ENCODE assay signal across 8 cellular contexts in the genomic region with DNA sequence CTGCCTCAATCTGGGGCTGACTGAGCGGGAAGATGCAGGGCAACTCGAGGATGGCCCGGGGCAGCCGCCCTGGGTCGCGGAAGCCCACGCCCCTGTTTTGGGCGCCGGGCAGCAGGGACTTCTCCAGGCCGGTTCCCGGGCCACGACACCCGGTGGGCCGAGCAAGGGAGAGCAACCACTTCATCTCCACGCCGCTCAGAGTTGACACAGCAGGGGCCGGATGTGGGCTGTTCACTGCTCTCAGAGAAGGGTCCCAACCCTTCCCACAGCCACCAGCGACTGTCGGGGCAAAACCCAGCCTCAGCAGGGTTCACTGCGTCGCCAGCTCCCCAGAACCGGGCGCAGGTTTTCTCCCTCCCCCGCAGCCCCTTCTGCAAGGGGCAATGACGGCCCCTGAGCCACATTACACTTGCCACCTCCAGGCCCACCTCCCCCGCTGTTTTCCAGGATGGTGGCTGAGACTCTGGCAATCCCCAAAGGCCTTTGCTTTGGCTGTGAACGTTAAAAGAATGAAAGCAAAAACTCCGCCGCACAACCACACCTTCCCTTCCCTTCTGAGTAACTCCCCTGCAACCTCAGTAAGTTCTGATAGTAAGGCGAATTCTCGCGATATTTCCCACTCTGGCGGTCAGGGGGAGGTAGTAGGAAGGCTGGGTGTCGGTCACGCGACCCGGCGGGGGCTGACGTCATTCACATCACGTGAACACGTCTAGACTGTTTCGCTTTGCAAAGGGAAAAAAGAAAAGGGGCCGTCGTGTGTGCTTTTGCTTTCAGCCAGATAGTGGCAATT. TPM values are rescaled to one million over a fixed set of nuclear protein-coding genes. Genes with fewer than 3 reads are reported as not detected.
DNase-seq lines count a peak whose midpoint lies in the region; ATAC-seq and TF ChIP-seq lines count a peak whose summit lies in the region.

No MANE protein-coding gene starts in this region.

- no peaks in the 10 kb centered on the region for H3K9me3 ChIP-seq in vagina

- H3K4me1 ChIP-seq in vagina, result peaks cover 16% of the 10 kb centered on the region

- intact Hi-C loops in vagina (cut with DNase I), result loop anchor here (5.0 to 10.0 kb wide), 4 partner anchors 75 to 467 kb away; no protein-coding TSS in a partner anchor

- H3K27ac ChIP-seq in vagina, result peak overlapping the region; percentile 99

- H3K36me3 ChIP-seq in vagina, result no peaks in the 10 kb centered on the region

- TF ChIP-seq CTCF in vagina (IDR thresholded peaks at IDR 0.05), result peak in 2 of 3 experiments; percentile 4 to 10

- ATAC-seq in GM18505 (IDR thresholded peaks at IDR 0.05; ENCODE audit: unreplicated experiment) (peak; percentile 58), HG02970 (IDR thresholded peaks at IDR 0.05; ENCODE audit: low FRiP score, unreplicated experiment) (peak; percentile 77)

- DNase-seq in NCI-H2029 (lab: John Stamatoyannopoulos, UW) (peak; percentile 98), T1000 (lab: John Stamatoyannopoulos, UW) (peak; percentile 97), astrocyte of the hippocampus (ENCODE audit: low read depth, low spot score) (peak; percentile 100), hepatic stellate cell (ENCODE audit: low spot score) (peak; percentile 96), putamen (ENCODE audit: low spot score) (peak; percentile 98), vagina (ENCODE audit: extremely low spot score in 2 of 2) (peak in 1 of 2 donors; percentile 100)

- peak overlapping the region; percentile 78 to 91 for H3K4me3 ChIP-seq in vagina

- TF ChIP-seq POLR2A in GM18505 (IDR thresholded peaks at IDR 0.05; ENCODE audit: borderline replicate concordance, extremely low read depth, insufficient read depth, insufficient read length) (peak; percentile 83), vagina (IDR thresholded peaks at IDR 0.05) (peak; percentile 88 to 99)

- no peaks in the 10 kb centered on the region for H3K27me3 ChIP-seq in vagina

RNA-seq across cellular contexts. Expression of gene CAMK2D, which starts 0.7 kb away (rescaled TPM):
- total RNA-seq in vagina, result 50.3 TPM
